ENCODE assay signal across 11 cellular contexts in the genomic region with DNA sequence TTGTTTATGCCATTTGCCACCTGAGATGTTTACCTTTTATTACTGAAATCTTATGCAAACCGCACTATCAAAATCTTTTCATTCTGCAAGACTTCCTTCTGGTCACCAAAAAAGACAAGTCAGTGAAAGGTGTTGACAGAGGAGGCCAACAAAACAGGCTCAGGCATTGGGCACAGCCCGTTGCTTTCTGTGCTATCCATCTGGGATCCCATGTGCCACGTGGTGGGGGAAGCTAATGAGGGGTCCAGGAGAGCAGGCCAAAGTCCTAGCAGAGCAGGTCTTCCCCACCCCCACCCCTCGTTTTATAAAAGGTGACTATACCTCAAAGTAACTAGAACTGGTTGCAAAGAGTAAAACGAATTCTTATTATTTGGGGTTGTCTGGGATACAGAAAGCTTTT. TPM values are rescaled to one million over a fixed set of nuclear protein-coding genes. Genes with fewer than 3 reads are reported as not detected.
DNase-seq lines count a peak whose midpoint lies in the region; ATAC-seq, FAIRE-seq and TF ChIP-seq lines count a peak whose summit lies in the region.
"Had no signal": no experiment of that assay in that cellular context is flagged by ENCODE, and none has a peak within 500 bp of the region (broad histone marks: within the 10 kb centered on the region; RNA-seq: fewer than 3 reads in every experiment).

No MANE protein-coding gene starts in this region.

- peak overlapping the region; percentile 23 for H3K9ac ChIP-seq in NT2/D1 (ENCODE audit: insufficient read length, low read depth)
- no peak overlapping the region for H3K9ac ChIP-seq in H1 (replicated peaks in 1 of 4; ENCODE audit: extremely low read depth in 1 of 4, low read depth in 3 of 4, low read length in 3 of 4)

- no peaks in the 10 kb centered on the region for H3K79me1 ChIP-seq in H1 (ENCODE audit: low read depth, low read length)

- H3K27me3 ChIP-seq in NT2/D1 (ENCODE audit: insufficient read depth, insufficient read length) (peaks cover 23% of the 10 kb centered on the region), H1 (replicated peaks in 1 of 4; ENCODE audit: control insufficient read depth in 3 of 4, extremely low read depth in 1 of 4, insufficient read depth in 3 of 4, low read length in 3 of 4) (peaks cover 0 to 4% (median 2%) of the 10 kb centered on the region in 4 experiments; a peak in 3 of 7 replicates), psoas muscle (ENCODE audit: insufficient read depth in 3 of 3, low read length in 2 of 3) (peaks cover 0 to 6% (median 0%) of the 10 kb centered on the region in 3 donors)
- peaks cover 2% of the 10 kb centered on the region for H3K27me3 ChIP-seq in effector memory CD4-positive, alpha-beta T cell (replicated peaks; ENCODE audit: control insufficient read depth, insufficient read depth, low read length, poor library complexity, severe bottlenecking)
- H3K27me3 ChIP-seq: testis had no signal

- H2BK20ac ChIP-seq in H1 (ENCODE audit: low read length) = no peak overlapping the region

- TF ChIP-seq POLR2A in H1 (IDR thresholded peaks at IDR 0.05; ENCODE audit: control extremely low read depth in 1 of 2, low read depth in 2 of 2, low read length in 2 of 2) = no peak

- ATAC-seq in psoas muscle (no peak), HG02840 (IDR thresholded peaks at IDR 0.05; ENCODE audit: low FRiP score, unreplicated experiment) (no peak), GM18502 (IDR thresholded peaks at IDR 0.05; ENCODE audit: poor library complexity, unreplicated experiment) (no peak)

- H3K79me2 ChIP-seq in H1 (ENCODE audit: control insufficient read depth in 1 of 2, insufficient read depth in 2 of 2, low read length in 2 of 2) = no peaks in the 10 kb centered on the region

- H4K5ac ChIP-seq in H1 (ENCODE audit: insufficient read length, low read depth, low read length) = no peak overlapping the region

- H3K4me1 ChIP-seq in NT2/D1 (ENCODE audit: insufficient read depth, insufficient read length) (no peaks in the 10 kb centered on the region), H1 (replicated peaks in 1 of 4; ENCODE audit: control insufficient read depth in 3 of 4, insufficient read depth in 4 of 4, low read length in 3 of 4) (peaks cover 4 to 9% (median 5%) of the 10 kb centered on the region in 4 experiments; a peak in 6 of 7 replicates), psoas muscle (peaks cover 9% of the 10 kb centered on the region)
- H3K4me1 ChIP-seq in effector memory CD4-positive, alpha-beta T cell (ENCODE audit: control insufficient read depth, insufficient read depth, low read length, poor library complexity, severe bottlenecking) = peaks cover 8% of the 10 kb centered on the region
- H3K4me1 ChIP-seq: testis had no signal

- in situ Hi-C loops in G401 (cut with HindIII; ENCODE audit: low sequenced_read_pairs) = no loop called here

- H3K23me2 ChIP-seq in H1 (ENCODE audit: low read depth, low read length) = peaks cover 11% of the 10 kb centered on the region

- no peak for FAIRE-seq in H1 (lab: Jason Lieb, UNC)

- intact Hi-C loops in psoas muscle (cut with DNase I) (no loop called here), head of caudate nucleus (cut with DNase I) (no loop called here)

- H3K23ac ChIP-seq in H1 (ENCODE audit: insufficient read length) = no peak overlapping the region

- H3K4ac ChIP-seq in H1 (replicated peaks; ENCODE audit: insufficient read length, low read depth, low read length) = no peak overlapping the region

- TF ChIP-seq CTCF in H1 (IDR thresholded peaks at IDR 0.05; ENCODE audit: control extremely low read depth in 1 of 3, insufficient read depth in 1 of 3, low read depth in 1 of 3, low read length in 3 of 3) (no peak), psoas muscle (IDR thresholded peaks at IDR 0.05) (no peak)

- H3K4me3 ChIP-seq in NT2/D1 (ENCODE audit: insufficient read length, low read depth) (no peak overlapping the region), H1 (ENCODE audit: extremely low read depth in 1 of 4, insufficient read depth in 2 of 4, low read depth in 3 of 4, low read length in 4 of 4) (peak overlapping the region in 1 of 4 experiments; percentile 63; a peak in 3 of 8 replicates), psoas muscle (peak overlapping the region; percentile 70)
- H3K4me3 ChIP-seq in effector memory CD4-positive, alpha-beta T cell (ENCODE audit: insufficient read depth, low read depth, low read length, poor library complexity, severe bottlenecking) = no peak overlapping the region

- no peak overlapping the region for H4K91ac ChIP-seq in H1 (replicated peaks; ENCODE audit: insufficient read length, low read length)

- 44% methylated on average over 5 of the region's 5 CpGs; no CpG with 5 or more reads in 1 of the 2 experiments for WGBS in H1 (ENCODE audit: extremely low coverage in 1 of 2, insufficient coverage in 1 of 2, insufficient read length in 1 of 2, insufficient replicate concordance in 2 of 2, low coverage in 1 of 2, low lambda C conversion rate in 2 of 2, missing lambda C conversion rate in 1 of 2), 2 experiments
- 59 to 66% (median 65%) methylated on average over 5 of the region's 5 CpGs for WGBS in psoas muscle, 3 donors

- H3K36me3 ChIP-seq in NT2/D1 (ENCODE audit: insufficient read depth, insufficient read length, low read length) = no peaks in the 10 kb centered on the region
- H3K36me3 ChIP-seq in H1 (ENCODE audit: control insufficient read depth in 2 of 4, insufficient read depth in 4 of 4, low read length in 3 of 4) = no peaks in the 10 kb centered on the region
- no peaks in the 10 kb centered on the region for H3K36me3 ChIP-seq in psoas muscle (ENCODE audit: insufficient read depth in 1 of 2, low read depth in 1 of 2)
- no peaks in the 10 kb centered on the region for H3K36me3 ChIP-seq in effector memory CD4-positive, alpha-beta T cell (ENCODE audit: control insufficient read depth, insufficient read depth, low read length)
- H3K36me3 ChIP-seq: WERI-Rb-1 had no signal

- H4K8ac ChIP-seq in H1 (ENCODE audit: extremely low read depth, insufficient read depth, low read length) = peak overlapping the region; percentile 54; the same call in 1 of the 2 replicates

- no peak overlapping the region for H2AK5ac ChIP-seq in H1 (ENCODE audit: low read depth, low read length)

- H2BK15ac ChIP-seq in H1 (ENCODE audit: low read length) = no peak overlapping the region

- H2AFZ ChIP-seq in H1 (ENCODE audit: low read length) = no peak overlapping the region

- no peak for TF ChIP-seq RAD21 in H1 (IDR thresholded peaks at IDR 0.05 in 1 of 2, conservative IDR thresholded peaks at IDR 0.05 in 1 of 2; ENCODE audit: low read depth in 2 of 2, low read length in 2 of 2)

- H3K27ac ChIP-seq in H1 (ENCODE audit: low read depth, low read length) = no peak overlapping the region
- no peak overlapping the region for H3K27ac ChIP-seq in psoas muscle
- H3K27ac ChIP-seq in effector memory CD4-positive, alpha-beta T cell (ENCODE audit: insufficient read depth, low read length, poor library complexity, severe bottlenecking) = no peak overlapping the region
- H3K27ac ChIP-seq: testis, WERI-Rb-1 had no signal

- H3K18ac ChIP-seq in H1 (ENCODE audit: extremely low read depth, low read length) = peak overlapping the region; percentile 29

- peaks cover 7% of the 10 kb centered on the region for H3K9me3 ChIP-seq in NT2/D1 (ENCODE audit: insufficient read depth, low read length)
- H3K9me3 ChIP-seq in H1 (ENCODE audit: insufficient read depth in 2 of 2, low read depth in 1 of 2, low read length in 1 of 2) = no peaks in the 10 kb centered on the region
- H3K9me3 ChIP-seq in psoas muscle = no peaks in the 10 kb centered on the region
- H3K9me3 ChIP-seq in effector memory CD4-positive, alpha-beta T cell (ENCODE audit: control insufficient read depth, low read length) = no peaks in the 10 kb centered on the region
- H3K9me3 ChIP-seq: testis had no signal

- peak overlapping the region; percentile 41 for H2BK12ac ChIP-seq in H1 (ENCODE audit: low read depth, low read length)

- peak; percentile 43 for DNase-seq in G401 (ENCODE audit: low spot score)
- no peak for DNase-seq in NT2/D1 (ENCODE audit: low read depth, low spot score)
- no peak for DNase-seq in H1 (ENCODE audit: low read depth in 1 of 2, low spot score in 2 of 2)
- DNase-seq in psoas muscle = no peak
- DNase-seq in effector memory CD4-positive, alpha-beta T cell = no peak
- DNase-seq in head of caudate nucleus = no peak
- DNase-seq: OCI-M1, WERI-Rb-1 had no signal

- H3K14ac ChIP-seq in H1 (ENCODE audit: insufficient read length) = no peak overlapping the region

- H4K20me1 ChIP-seq in H1 (replicated peaks in 1 of 2; ENCODE audit: control insufficient read depth in 1 of 2, insufficient read depth in 2 of 2, low read length in 2 of 2) = no peaks in the 10 kb centered on the region

- CTCF ChIA-PET in H1 (lab: Charles Lee; ENCODE audit: partially characterized antibody) = interaction anchor here (0.6 to 0.7 kb wide), 3 partner anchors 28 to 867 kb away, joined by 3 to 5 read pairs (median 3); no protein-coding TSS in a partner anchor

- no peak for TF ChIP-seq EP300 in H1 (IDR thresholded peaks at IDR 0.05; ENCODE audit: borderline replicate concordance in 1 of 2, low read depth in 2 of 2, low read length in 2 of 2)

- H2BK5ac ChIP-seq in H1 (ENCODE audit: low read depth, low read length) = no peak overlapping the region

- peak overlapping the region; percentile 86 to 100; a peak in 3 of 4 replicates for H3K4me2 ChIP-seq in H1 (ENCODE audit: insufficient read depth in 1 of 2, low read depth in 2 of 2, low read length in 2 of 2)

- H3K56ac ChIP-seq in H1 (replicated peaks; ENCODE audit: insufficient read length, low read depth, low read length) = no peak overlapping the region

- POLR2A ChIA-PET in H1 (lab: Charles Lee; ENCODE audit: partially characterized antibody) = interaction anchor here (0.7 to 2.0 kb wide), 12 partner anchors 9 to 945 kb away, joined by 3 to 18 read pairs (median 5); a partner anchor contains a TSS

- H2BK120ac ChIP-seq in H1 (replicated peaks; ENCODE audit: low read depth, low read length) = no peak overlapping the region

RNA-seq across cellular contexts. Expression of a gene that starts 1.2 kb away (rescaled TPM):
- total RNA-seq in G401 (2014; rRNA removed; shearing (Covaris generic)) = 0.55 and 2.2 TPM in 2 replicates
- 4.4 and 7.2 TPM in 2 replicates for total RNA-seq in H1 (2021; fragmentation: NEBNext Ultra II Directional; extraction: Animal tissue kit (Norgen Biotek cat#: 25700))
- polyA plus RNA-seq in H1 (2011; rRNA removed) (3.7 and 3.9 TPM in 2 replicates), psoas muscle (under 1 TPM; 0.14 to 0.73 (median 0.31) TPM)
- 5.1 TPM for polyA plus RNA-seq in H1 (2011; cell fraction: cytosol; rRNA removed)
- 7.1 TPM for polyA plus RNA-seq in H1 (2011; cell fraction: nucleus; rRNA removed)
- 2.4 to 4.7 TPM (median 3.1 TPM) in 4 replicates for polyA plus RNA-seq in H1 (2012, experiment 1 of 2)
- 0.18 TPM for polyA plus RNA-seq in H1 (2012, experiment 2 of 2)
- 2.2 TPM for polyA plus RNA-seq in H1 (2013, experiment 1 of 2)
- polyA plus RNA-seq in H1 (2013, experiment 2 of 2) = 1.8 TPM
- polyA minus RNA-seq in H1 (2011; rRNA and poly(A)+ RNA removed) = 8.5 and 12.5 TPM in 2 replicates
- 3.9 TPM for polyA minus RNA-seq in H1 (2011; cell fraction: cytosol; rRNA and poly(A)+ RNA removed)
- 12.9 TPM for polyA minus RNA-seq in H1 (2011; cell fraction: nucleus; rRNA and poly(A)+ RNA removed)
- total RNA-seq in psoas muscle = 1 to 10 TPM in 3 of 4 donors, under 1 TPM in 1; 0.93 to 3.1 (median 1.2) TPM

RNA-seq across cellular contexts. Expression of a gene that starts 24.5 kb away (rescaled TPM):
- 21.9 and 77.3 TPM in 2 replicates for total RNA-seq in G401 (2014; rRNA removed; shearing (Covaris generic))
- total RNA-seq in H1 (2021; fragmentation: NEBNext Ultra II Directional; extraction: Animal tissue kit (Norgen Biotek cat#: 25700)) = 38.5 and 40.2 TPM in 2 replicates
- polyA plus RNA-seq in H1 (2011; rRNA removed) (6.8 and 13.0 TPM in 2 replicates), psoas muscle (10 to 100 TPM in 2 of 3 donors, 1 to 10 TPM in 1; 9.0 to 20.6 (median 13.7) TPM)
- polyA plus RNA-seq in H1 (2011; cell fraction: cytosol; rRNA removed) = 18.3 TPM
- 8.5 TPM for polyA plus RNA-seq in H1 (2011; cell fraction: nucleus; rRNA removed)
- polyA plus RNA-seq in H1 (2012, experiment 1 of 2) = 11.6 to 29.8 TPM (median 16.3 TPM) in 4 replicates
- polyA plus RNA-seq in H1 (2012, experiment 2 of 2) = 1.2 TPM
- polyA plus RNA-seq in H1 (2013, experiment 1 of 2) = 46.6 TPM
- 46.6 TPM for polyA plus RNA-seq in H1 (2013, experiment 2 of 2)
- polyA minus RNA-seq in H1 (2011; rRNA and poly(A)+ RNA removed) = 31.9 and 49.9 TPM in 2 replicates
- polyA minus RNA-seq in H1 (2011; cell fraction: cytosol; rRNA and poly(A)+ RNA removed) = 39.6 TPM
- polyA minus RNA-seq in H1 (2011; cell fraction: nucleus; rRNA and poly(A)+ RNA removed) = 92.1 TPM
- total RNA-seq in psoas muscle = 10 to 100 TPM; 21.8 to 32.6 (median 28.0) TPM
